Comparison of ENCODE assay signal across 8 cellular contexts in the genomic region with DNA sequence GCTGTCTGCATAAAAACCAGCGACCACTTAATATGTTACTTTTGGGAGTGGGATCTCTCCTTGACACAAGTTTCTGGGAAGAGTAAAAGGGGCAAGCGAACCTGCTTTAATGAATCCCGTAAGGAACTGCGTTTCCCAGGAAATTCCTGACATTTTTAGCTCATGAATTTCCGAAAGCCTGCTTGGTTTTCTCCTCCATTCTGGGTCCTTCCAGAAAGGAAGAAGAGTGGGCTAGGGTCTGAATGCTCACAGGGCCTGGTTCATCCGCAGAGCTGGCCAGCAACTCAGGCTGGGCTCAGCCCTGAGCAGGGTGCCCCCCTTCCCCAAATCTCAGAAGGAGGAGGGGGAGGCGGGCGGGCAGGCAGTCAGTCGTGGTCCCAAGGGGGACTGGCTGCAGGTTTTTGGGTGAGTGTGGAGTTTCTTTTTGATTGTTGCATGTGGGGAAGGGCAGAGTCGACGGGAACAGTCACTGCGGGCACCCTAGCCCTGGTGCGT. TPM values are rescaled to one million over a fixed set of nuclear protein-coding genes. Genes with fewer than 3 reads are reported as not detected.
DNase-seq lines count a peak whose midpoint lies in the region; ATAC-seq, FAIRE-seq and TF ChIP-seq lines count a peak whose summit lies in the region.

No MANE protein-coding gene starts in this region.

- H3K9me3 ChIP-seq in GM12878 (replicated peaks; ENCODE audit: control insufficient read depth, insufficient read depth, low read length) = no peaks in the 10 kb centered on the region
- H3K9me3 ChIP-seq in aorta (ENCODE audit: control insufficient read depth, low read length) = no peaks in the 10 kb centered on the region

- FAIRE-seq in GM12878 (lab: Jason Lieb, UNC) = no peak

- POLR2A ChIA-PET in GM12878 (lab: Charles Lee) = interaction anchor here (0.6 to 2.6 kb wide), 5 partner anchors 9 to 58 kb away, joined by 3 to 5 read pairs (median 5); no protein-coding TSS in a partner anchor

- H3K27ac ChIP-seq in GM12878 (ENCODE audit: control insufficient read depth, insufficient read depth) = no peak overlapping the region; the same call in 1 of the 2 replicates
- H3K27ac ChIP-seq in aorta (ENCODE audit: low read depth in 1 of 2, low read length in 2 of 2) = peak overlapping the region; percentile 18 to 87

- no peak for TF ChIP-seq RAD21 in GM12878 (IDR thresholded peaks at IDR 0.05; ENCODE audit: insufficient read depth, low read depth, low read length)

- CTCF ChIA-PET in GM12878 (lab: Yijun Ruan, JAX) = interaction anchor here (0.7 to 3.0 kb wide), 7 partner anchors 9 to 40 kb away, joined by 3 to 14 read pairs (median 9); no protein-coding TSS in a partner anchor

- RAD21 ChIA-PET in GM12878 (lab: Charles Lee; ENCODE audit: unreplicated experiment) = interaction anchor here (0.8 to 2.3 kb wide), 6 partner anchors 9 to 40 kb away, joined by 3 to 12 read pairs (median 7); no protein-coding TSS in a partner anchor

- H3K79me2 ChIP-seq in GM12878 (ENCODE audit: control insufficient read depth, insufficient read depth, low read length) = peaks cover 60% of the 10 kb centered on the region

- TF ChIP-seq POLR2A in GM12878 (IDR thresholded peaks at IDR 0.05; ENCODE audit: low read depth, low read length) = no peak

- no peak overlapping the region; the same call in 1 of the 2 replicates for H2AFZ ChIP-seq in GM12878 (ENCODE audit: control insufficient read depth, low read depth, low read length)

- ATAC-seq in stimulated activated naive CD8-positive, alpha-beta T cell treated with anti-CD3 and anti-CD28 coated beads, Interleukin-15, Interleukin-2, amounts not matched to agents 100 U/mL and 50 U/mL, for 24 hours = no peak
- peak; percentile 25 for ATAC-seq in GM12878
- ATAC-seq in memory B cell (ENCODE audit: low read depth) = no peak
- ATAC-seq in aorta (ENCODE audit: low FRiP score) = no peak
- no peak for ATAC-seq in GM21723 (IDR thresholded peaks at IDR 0.05; ENCODE audit: unreplicated experiment)

- no peak for TF ChIP-seq EP300 in GM12878 (IDR thresholded peaks at IDR 0.05; ENCODE audit: borderline replicate concordance in 1 of 2, control insufficient read depth in 1 of 2, low read depth in 2 of 2, low read length in 2 of 2)

- no peak overlapping the region; the same call in 1 of the 2 replicates for H3K9ac ChIP-seq in GM12878 (ENCODE audit: control insufficient read depth, insufficient read depth, low read length)

- SMC1A ChIA-PET in GM12878 (lab: Charles Lee; ENCODE audit: uncharacterized antibody, unreplicated experiment) = interaction anchor here (0.6 to 4.5 kb wide), 14 partner anchors 9 to 143 kb away, joined by 3 to 25 read pairs (median 3); no protein-coding TSS in a partner anchor

- 24% methylated on average over 10 of the region's 13 CpGs for WGBS in GM12878 (ENCODE audit: insufficient coverage, insufficient replicate concordance, low lambda C conversion rate, missing lambda C conversion rate)
- 4% methylated on average over 12 to 13 of the region's 13 CpGs for WGBS in aorta, 2 donors

- H3K9me3 Mint-ChIP-seq in stimulated activated naive CD8-positive, alpha-beta T cell treated with anti-CD3 and anti-CD28 coated beads, Interleukin-15, Interleukin-2, amounts not matched to agents 100 ng/mL and 50 ng/mL, for 24 hours = no peaks in the 10 kb centered on the region
- no peaks in the 10 kb centered on the region for H3K9me3 Mint-ChIP-seq in memory B cell

- H3K36me3 Mint-ChIP-seq in stimulated activated naive CD8-positive, alpha-beta T cell treated with anti-CD3 and anti-CD28 coated beads, Interleukin-15, Interleukin-2, amounts not matched to agents 100 ng/mL and 50 ng/mL, for 24 hours (ENCODE audit: low read depth) = no peaks in the 10 kb centered on the region
- no peaks in the 10 kb centered on the region for H3K36me3 Mint-ChIP-seq in memory B cell

- H3K27ac Mint-ChIP-seq in stimulated activated naive CD8-positive, alpha-beta T cell treated with anti-CD3 and anti-CD28 coated beads, Interleukin-15, Interleukin-2, amounts not matched to agents 100 ng/mL and 50 ng/mL, for 24 hours = no peak overlapping the region
- peak overlapping the region; percentile 24 for H3K27ac Mint-ChIP-seq in memory B cell

- DNase-seq in stimulated activated naive CD8-positive, alpha-beta T cell treated with anti-CD3 and anti-CD28 coated beads, Interleukin-15, Interleukin-2, amounts not matched to agents 100 U/mL and 50 U/mL, for 24 hours = no peak
- DNase-seq in GM12878 (ENCODE audit: low read depth, low spot score) (no peak), memory B cell (ENCODE audit: low spot score in 2 of 2) (no peak), aorta (no peak), putamen (ENCODE audit: low spot score) (no peak)
- DNase-seq in stimulated activated naive CD4-positive, alpha-beta T cell treated with Interleukin-2 at 50 U/mL for 16 hours (lab: John Stamatoyannopoulos, UW) = no peak

- intact Hi-C loops in GM12878 (cut with micrococcal nuclease; ENCODE audit: unreplicated experiment) = no loop called here
- intact Hi-C loops in aorta (cut with DNase I) = loop anchor here in 1 of 2 donors (5.0 kb wide), 1 partner anchor 35 kb away; no protein-coding TSS in a partner anchor

- no TSS peak for BruUV-seq in GM12878 (replicated peaks; lab: Mats Ljungman, UMichigan)

- H3K27me3 ChIP-seq in GM12878 (replicated peaks in 1 of 2; ENCODE audit: control insufficient read depth in 2 of 2, insufficient read depth in 2 of 2, low read length in 1 of 2) (no peaks in the 10 kb centered on the region), aorta (ENCODE audit: control insufficient read depth in 1 of 2, insufficient read depth in 2 of 2, low read length in 1 of 2) (no peaks in the 10 kb centered on the region)

- in situ Hi-C loops in GM12878 (cut with MboI) = no loop called here

- no peaks in the 10 kb centered on the region for H3K36me3 ChIP-seq in GM12878 (ENCODE audit: control insufficient read depth in 2 of 2, insufficient read depth in 2 of 2, low read length in 1 of 2)
- no peaks in the 10 kb centered on the region for H3K36me3 ChIP-seq in aorta (ENCODE audit: control insufficient read depth in 1 of 2, insufficient read depth in 2 of 2, low read length in 1 of 2)

- no peaks in the 10 kb centered on the region for H4K20me1 ChIP-seq in GM12878 (ENCODE audit: control insufficient read depth, insufficient read depth)

- H3K4me3 Mint-ChIP-seq in stimulated activated naive CD8-positive, alpha-beta T cell treated with anti-CD3 and anti-CD28 coated beads, Interleukin-15, Interleukin-2, amounts not matched to agents 100 ng/mL and 50 ng/mL, for 24 hours = peak overlapping the region; percentile 87
- H3K4me3 Mint-ChIP-seq in memory B cell = peak overlapping the region; percentile 96

- H3K4me1 Mint-ChIP-seq in stimulated activated naive CD8-positive, alpha-beta T cell treated with anti-CD3 and anti-CD28 coated beads, Interleukin-15, Interleukin-2, amounts not matched to agents 100 ng/mL and 50 ng/mL, for 24 hours (ENCODE audit: low read depth) = peaks cover 65% of the 10 kb centered on the region
- peaks cover 39% of the 10 kb centered on the region for H3K4me1 Mint-ChIP-seq in memory B cell

- H3K4me2 ChIP-seq in GM12878 (ENCODE audit: control insufficient read depth, insufficient read depth) = peak overlapping the region; percentile 100

- peaks cover 19% of the 10 kb centered on the region for H3K4me1 ChIP-seq in GM12878 (ENCODE audit: control insufficient read depth, insufficient read depth, low read length)
- H3K4me1 ChIP-seq in aorta (ENCODE audit: control insufficient read depth in 1 of 2, insufficient read depth in 2 of 2, low read length in 2 of 2) = peaks cover 0 to 3% of the 10 kb centered on the region in 2 donors

- H3K27me3 Mint-ChIP-seq in stimulated activated naive CD8-positive, alpha-beta T cell treated with anti-CD3 and anti-CD28 coated beads, Interleukin-15, Interleukin-2, amounts not matched to agents 100 ng/mL and 50 ng/mL, for 24 hours = peaks cover 11% of the 10 kb centered on the region
- no peaks in the 10 kb centered on the region for H3K27me3 Mint-ChIP-seq in memory B cell

- no peak for TF ChIP-seq CTCF in GM12878 (IDR thresholded peaks at IDR 0.05 in 2 of 3, conservative IDR thresholded peaks at IDR 0.05 in 1 of 3; ENCODE audit: control insufficient read depth in 2 of 3, extremely low read depth in 1 of 3, insufficient read depth in 1 of 3, low read depth in 3 of 3, low read length in 3 of 3)

- H3K4me3 ChIP-seq in GM12878 (peak overlapping the region; percentile 83), aorta (ENCODE audit: low read length in 2 of 2) (peak overlapping the region; percentile 76 to 77)

RNA-seq across cellular contexts. Expression of a gene that starts 1.2 kb away (rescaled TPM):
- total RNA-seq in GM12878 (2013; cell fraction: nucleolus; rRNA removed) = 17.7 and 18.3 TPM in 2 replicates
- total RNA-seq in GM12878 (2014; rRNA removed) (11.7 and 11.9 TPM in 2 replicates), GM12878 (2014; rRNA removed; fragmentation: Illumina TruSeq; extraction: Trizol) (6.3 and 6.9 TPM in 2 replicates), GM12878 (2021) (11.8 TPM in 2 replicates), aorta (10 to 100 TPM; 46.2 to 50.0 TPM)
- polyA plus RNA-seq in GM12878 (2011; ENCODE audit: low read depth) = 0.76 TPM
- polyA plus RNA-seq in GM12878 (2011; rRNA removed) (4.9 and 6.8 TPM in 2 replicates), GM12878 (2014; fragmentation: Illumina TruSeq; extraction: Trizol) (6.7 and 7.8 TPM in 2 replicates), GM12878 (2014; fragmentation: Nextera tagmentation; extraction: Ambion mirVana) (1 to 10 TPM; 3.7 to 4.1 TPM), GM12878 (2014; rRNA removed) (5.9 and 7.5 TPM in 2 replicates), GM12878 (2016; fragmentation: Nextera tagmentation; extraction: Ambion mirVana) (1 to 10 TPM; 3.3 to 5.6 TPM), aorta (10 to 100 TPM in 1 of 2 donors, 1 to 10 TPM in 1; 5.2 to 14.0 TPM)
- 2.0 and 2.1 TPM in 2 replicates for polyA plus RNA-seq in GM12878 (2011; cell fraction: cytosol; rRNA removed)
- polyA plus RNA-seq in GM12878 (2011; cell fraction: nucleus; rRNA removed) = 4.1 and 5.4 TPM in 2 replicates
- 2.4 and 4.8 TPM in 2 replicates for polyA plus RNA-seq in GM12878 (2012)
- polyA minus RNA-seq in GM12878 (2011; rRNA and poly(A)+ RNA removed) = 4.6 and 4.9 TPM in 2 replicates
- 3.6 and 4.1 TPM in 2 replicates for polyA minus RNA-seq in GM12878 (2011; cell fraction: cytosol; rRNA and poly(A)+ RNA removed)
- 7.7 and 13.3 TPM in 2 replicates for polyA minus RNA-seq in GM12878 (2011; cell fraction: nucleus; rRNA and poly(A)+ RNA removed)

RNA-seq across cellular contexts. Expression of a gene that starts 13.0 kb away (rescaled TPM):
- total RNA-seq in GM12878 (2013; cell fraction: nucleolus; rRNA removed) = 5.8 and 6.6 TPM in 2 replicates
- 2.4 and 2.7 TPM in 2 replicates for total RNA-seq in GM12878 (2014; rRNA removed)
- 2.5 and 3.4 TPM in 2 replicates for total RNA-seq in GM12878 (2014; rRNA removed; fragmentation: Illumina TruSeq; extraction: Trizol)
- total RNA-seq in GM12878 (2021) = 2.7 and 3.1 TPM in 2 replicates
- 1.1 TPM for polyA plus RNA-seq in GM12878 (2011; ENCODE audit: low read depth)
- polyA plus RNA-seq in GM12878 (2011; rRNA removed) = 2.7 and 3.7 TPM in 2 replicates
- polyA plus RNA-seq in GM12878 (2011; cell fraction: cytosol; rRNA removed) = 0.84 and 0.94 TPM in 2 replicates
- 3.7 and 4.6 TPM in 2 replicates for polyA plus RNA-seq in GM12878 (2011; cell fraction: nucleus; rRNA removed)
- 1.1 and 2.9 TPM in 2 replicates for polyA plus RNA-seq in GM12878 (2012)
- polyA plus RNA-seq in GM12878 (2014; fragmentation: Illumina TruSeq; extraction: Trizol) = 3.3 and 3.6 TPM in 2 replicates
- 1 to 10 TPM in 1 of 2 experiments, under 1 TPM in 1; 0.58 to 1.2 TPM for polyA plus RNA-seq in GM12878 (2014; fragmentation: Nextera tagmentation; extraction: Ambion mirVana)
- polyA plus RNA-seq in GM12878 (2014; rRNA removed) = 1.4 TPM in 2 replicates
- polyA plus RNA-seq in GM12878 (2016; fragmentation: Nextera tagmentation; extraction: Ambion mirVana) = under 1 TPM; 0.64 to 0.72 TPM
- polyA minus RNA-seq in GM12878 (2011; rRNA and poly(A)+ RNA removed) = 1.8 and 2.5 TPM in 2 replicates
- 0.53 and 0.73 TPM in 2 replicates for polyA minus RNA-seq in GM12878 (2011; cell fraction: cytosol; rRNA and poly(A)+ RNA removed)
- 2.5 and 4.2 TPM in 2 replicates for polyA minus RNA-seq in GM12878 (2011; cell fraction: nucleus; rRNA and poly(A)+ RNA removed)
- total RNA-seq in aorta = 10 to 100 TPM; 26.5 to 29.1 TPM
- 10 to 100 TPM; 12.9 to 20.7 TPM for polyA plus RNA-seq in aorta
